ENCODE assay signal across 17 cellular contexts in the genomic region with DNA sequence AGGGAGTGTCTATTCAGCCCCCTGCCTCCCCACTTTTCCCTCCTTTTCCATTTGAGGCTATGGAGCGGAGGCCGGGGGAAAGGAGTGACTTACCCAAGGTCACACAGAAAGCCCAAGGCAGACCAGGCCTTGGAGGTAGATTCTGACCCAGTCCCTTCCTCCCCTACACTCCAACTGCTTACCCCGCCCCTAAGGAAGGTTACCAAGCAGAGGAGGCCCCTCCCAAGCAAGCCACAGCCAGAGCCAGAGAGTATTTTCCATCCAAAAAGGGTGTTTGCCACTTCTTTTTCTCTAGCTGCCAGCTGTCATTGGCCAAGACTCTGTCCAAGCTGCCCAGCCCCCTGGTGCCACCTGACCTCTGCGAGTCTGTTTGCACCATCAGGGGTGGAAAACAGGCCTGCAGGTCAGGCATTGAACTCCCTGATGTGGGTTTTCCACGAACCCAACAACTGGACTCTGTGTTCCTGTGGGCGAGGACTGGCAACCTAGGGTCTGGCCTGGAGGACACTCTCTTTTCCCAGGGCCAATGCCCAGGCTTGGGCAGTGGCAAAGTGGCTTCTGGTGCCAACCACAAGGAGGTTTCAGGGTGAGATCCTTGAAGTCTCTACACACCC. TPM values are rescaled to one million over a fixed set of nuclear protein-coding genes. Genes with fewer than 3 reads are reported as not detected.
DNase-seq lines count a peak whose midpoint lies in the region; ATAC-seq and TF ChIP-seq lines count a peak whose summit lies in the region.
"Had no signal": no experiment of that assay in that cellular context is flagged by ENCODE, and none has a peak within 500 bp of the region (broad histone marks: within the 10 kb centered on the region; RNA-seq: fewer than 3 reads in every experiment).

No MANE protein-coding gene starts in this region.

- CTCF ChIA-PET in RWPE1 (lab: Yijun Ruan, JAX), result interaction anchor here (0.5 to 1.2 kb wide), 2 partner anchors 18 to 569 kb away, joined by 3 read pairs; no protein-coding TSS in a partner anchor

- H3K4me3 ChIP-seq in right atrium auricular region (no peak overlapping the region), right lobe of liver (peak overlapping the region in 1 of 3 donors; percentile 48), osteoblast (ENCODE audit: insufficient read depth, low read length) (no peak overlapping the region), breast epithelium (no peak overlapping the region)
- H3K4me3 ChIP-seq: A549, HAP-1 had no signal

- no peaks in the 10 kb centered on the region for H3K27me3 ChIP-seq in right atrium auricular region
- no peaks in the 10 kb centered on the region for H3K27me3 ChIP-seq in right lobe of liver
- peaks cover 7% of the 10 kb centered on the region for H3K27me3 ChIP-seq in osteoblast (ENCODE audit: insufficient read depth, low read length)
- peaks cover 0 to 7% of the 10 kb centered on the region in 2 donors for H3K27me3 ChIP-seq in breast epithelium

- 25% methylated on average over 3 of the region's 6 CpGs for WGBS in right lobe of liver (ENCODE audit: insufficient coverage, low coverage, low lambda C conversion rate, missing lambda C conversion rate)

- H3K9me3 ChIP-seq in right atrium auricular region, result peaks cover 5 to 17% of the 10 kb centered on the region in 2 donors
- H3K9me3 ChIP-seq in right lobe of liver, result peaks cover 0 to 4% (median 0%) of the 10 kb centered on the region in 4 donors
- peaks cover 4% of the 10 kb centered on the region for H3K9me3 ChIP-seq in osteoblast (ENCODE audit: low read depth, low read length)
- peaks cover 16 to 17% of the 10 kb centered on the region in 2 donors for H3K9me3 ChIP-seq in breast epithelium

- DNase-seq in Right ventricle myocardium inferior (ENCODE audit: missing footprints) (peak; percentile 23), right atrium auricular region (ENCODE audit: low spot score) (no peak), RWPE1 (ENCODE audit: low spot score) (no peak), right lobe of liver (peak; percentile 31 to 95 (median 94)), osteoblast (ENCODE audit: insufficient read length, low spot score, missing footprints) (peak; percentile 22), COR-L47 (lab: John Stamatoyannopoulos, UW) (no peak), breast epithelium (ENCODE audit: low spot score in 2 of 2) (no peak), GM19240 (ENCODE audit: insufficient read length, low spot score) (no peak)
- DNase-seq: AML-193; CD4-positive, alpha-beta T cell; DMS153; DMS79; GDM1 had no signal

- POLR2A ChIA-PET in RWPE1 (lab: Yijun Ruan, JAX; ENCODE audit: low non-redundant PET), result no interaction called here

- TF ChIP-seq POLR2A in right lobe of liver (IDR thresholded peaks at IDR 0.05) (no peak), breast epithelium (IDR thresholded peaks at IDR 0.05) (no peak)

- H3K36me3 ChIP-seq in right atrium auricular region (no peaks in the 10 kb centered on the region), right lobe of liver (no peaks in the 10 kb centered on the region), osteoblast (ENCODE audit: insufficient read depth, low read length) (no peaks in the 10 kb centered on the region), breast epithelium (no peaks in the 10 kb centered on the region)
- H3K36me3 ChIP-seq: HAP-1 had no signal

- no peaks in the 10 kb centered on the region for H3K79me2 ChIP-seq in osteoblast (ENCODE audit: insufficient read depth, low read length)

- no peaks in the 10 kb centered on the region for H4K20me1 ChIP-seq in osteoblast (ENCODE audit: insufficient read depth, low read length)

- no peak for ATAC-seq in Right ventricle myocardium inferior
- peak; percentile 16 to 57 (median 45) for ATAC-seq in right lobe of liver
- ATAC-seq: A549 had no signal

- TF ChIP-seq CTCF in right atrium auricular region (IDR thresholded peaks at IDR 0.05), result no peak
- TF ChIP-seq CTCF in RWPE1 (conservative IDR thresholded peaks at IDR 0.05; ENCODE audit: low read depth), result no peak
- no peak for TF ChIP-seq CTCF in right lobe of liver (IDR thresholded peaks at IDR 0.05)
- TF ChIP-seq CTCF in osteoblast (IDR thresholded peaks at IDR 0.05; ENCODE audit: extremely low read depth, low read depth, low read length), result no peak
- no peak for TF ChIP-seq CTCF in breast epithelium (IDR thresholded peaks at IDR 0.05)

- H2AFZ ChIP-seq in osteoblast (ENCODE audit: low read length), result no peak overlapping the region

- intact Hi-C loops in Right ventricle myocardium inferior (cut with DNase I) (no loop called here), right lobe of liver (cut with DNase I) (no loop called here), breast epithelium (cut with DNase I; ENCODE audit: low total_unique reads) (no loop called here)

- H3K4me1 ChIP-seq in right atrium auricular region (peaks cover 0 to 4% of the 10 kb centered on the region in 2 donors), right lobe of liver (peaks cover 0 to 48% (median 1%) of the 10 kb centered on the region in 4 donors), osteoblast (ENCODE audit: insufficient read depth, low read length) (no peaks in the 10 kb centered on the region), breast epithelium (peaks cover 0 to 1% of the 10 kb centered on the region in 2 donors)

- no peak overlapping the region for H3K4me2 ChIP-seq in osteoblast (ENCODE audit: insufficient read depth, low read length)
- H3K4me2 ChIP-seq: A549 had no signal

- H3K27ac ChIP-seq in right atrium auricular region, result no peak overlapping the region
- peak overlapping the region; percentile 68 for H3K27ac ChIP-seq in RWPE1
- peak overlapping the region in 2 of 3 donors; percentile 66 to 96 for H3K27ac ChIP-seq in right lobe of liver
- no peak overlapping the region for H3K27ac ChIP-seq in osteoblast (ENCODE audit: low read depth, low read length)
- H3K27ac ChIP-seq in breast epithelium, result no peak overlapping the region
- H3K27ac ChIP-seq: 22Rv1, A549, C4-2B had no signal

RNA-seq across cellular contexts. Expression of a gene that starts 6.3 kb away (rescaled TPM):
- total RNA-seq in Right ventricle myocardium inferior (84.8 TPM), right atrium auricular region (100 to 1,000 TPM in 1 of 2 donors, 10 to 100 TPM in 1; 75.3 to 110 TPM), right lobe of liver (1,000 to 10,000 TPM in 3 of 6 experiments, 100 to 1,000 TPM in 3; 437 to 1,278 (median 1,014) TPM), osteoblast (134 and 195 TPM in 2 replicates), breast epithelium (100 to 1,000 TPM; 167 to 514 (median 190) TPM)
- total RNA-seq: CD4-positive, alpha-beta T cell had no signal

Comparison
In these comparisons a context has a peak if more than half of its experiments do, and no peak if none do; other contexts are left out.
1. DNase-seq: peak in Right ventricle myocardium inferior (single experiment), right lobe of liver (3 of 3) and osteoblast (single experiment); none in right atrium auricular region (single experiment), RWPE1 (single experiment), COR-L47 (single experiment), breast epithelium (0 of 2) and GM19240 (single experiment).
2. H3K27ac ChIP-seq: peak in RWPE1 (single experiment) and right lobe of liver (2 of 3); none in right atrium auricular region (0 of 2), osteoblast (single experiment) and breast epithelium (0 of 2).